11 cellular contexts compared by ENCODE assay signal in genomic region chr12:98970950-98971349, GRCh38.
"Had no signal": no experiment of that assay in that cellular context is flagged by ENCODE, and none has a peak within 500 bp of the region (broad histone marks: within the 10 kb centered on the region; RNA-seq: fewer than 3 reads in every experiment).

No MANE protein-coding gene starts in this region.

- H3K36me3 ChIP-seq: HAP-1 had no signal

- DNase-seq: GM23248, GOT3, H7, H9, HCEC 1CT, HFFc6 had no signal

- H3K27ac ChIP-seq: GM23248 had no signal

- H3K9me3 ChIP-seq: HAP-1 had no signal

- ATAC-seq: GM23338, HCT116 had no signal

- FAIRE-seq: H1, H54 had no signal

- H3K4me3 ChIP-seq: GM23248, GM23338, HAP-1 had no signal

- H3K4me1 ChIP-seq: HAP-1 had no signal
